21 cellular contexts compared by ENCODE assay signal in genomic region chr19:47886010-47886559, GRCh38. TPM values are rescaled to one million over a fixed set of nuclear protein-coding genes. Genes with fewer than 3 reads are reported as not detected.
"Had no signal": no experiment of that assay in that cellular context is flagged by ENCODE, and none has a peak within 500 bp of the region (broad histone marks: within the 10 kb centered on the region; RNA-seq: fewer than 3 reads in every experiment).

Gene SULT2A1, minus strand, starts transcription at chr19:47886315. Its CDS starts 58 bp downstream, at chr19:47886257.

- DNase-seq: activated CD4-positive, alpha-beta T cell treated with anti-CD3 and anti-CD28 coated beads, Interleukin-2, amount 50 U/mL, for 4 hours; activated CD4-positive, CD25-positive, alpha-beta regulatory T cell treated with anti-CD3 and anti-CD28 coated beads, Interleukin-2, amount 50 U/mL, for 72 hours; activated naive CD4-positive, alpha-beta T cell; activated naive CD8-positive, alpha-beta T cell treated with anti-CD3 and anti-CD28 coated beads, Interleukin-2, amount 50 U/mL, for 24 hours; activated T-cell treated with anti-CD3 and anti-CD28 coated beads for 4 hours; hypothalamus; mesendoderm; nephron progenitor cell; psoas muscle; stimulated activated CD4-positive, alpha-beta T cell treated with anti-CD3 and anti-CD28 coated beads, Interleukin-12 subunit alpha, Interleukin-12 subunit beta, amount 100 ng/mL, for 4 hours; stimulated activated CD4-positive, alpha-beta T cell treated with anti-CD3 and anti-CD28 coated beads, Interleukin-2, amount 100 ng/mL, for 24 hours; T-helper 1 cell had no signal

- H3K27ac ChIP-seq: ascending aorta, breast epithelium, psoas muscle, thoracic aorta had no signal

- H3K4me1 ChIP-seq: ascending aorta, breast epithelium, psoas muscle had no signal

- H3K27me3 ChIP-seq: ascending aorta had no signal

- H3K27ac Mint-ChIP-seq: activated naive CD8-positive, alpha-beta T cell treated with anti-CD3 and anti-CD28 coated beads, Interleukin-2, amount 50 U/mL, for 24 hours; nephron progenitor cell had no signal

- ATAC-seq: activated naive CD8-positive, alpha-beta T cell treated with anti-CD3 and anti-CD28 coated beads, Interleukin-2, amount 50 U/mL, for 24 hours; psoas muscle; sciatic nerve had no signal

- H3K4me3 ChIP-seq: ascending aorta, breast epithelium, psoas muscle, thoracic aorta had no signal

- H3K36me3 ChIP-seq: ascending aorta, breast epithelium, thoracic aorta had no signal

- H3K9me3 Mint-ChIP-seq: activated naive CD8-positive, alpha-beta T cell treated with anti-CD3 and anti-CD28 coated beads, Interleukin-2, amount 50 U/mL, for 24 hours had no signal

- H3K9me3 ChIP-seq: ascending aorta, breast epithelium, psoas muscle, thoracic aorta had no signal

- H3K4me1 Mint-ChIP-seq: activated naive CD8-positive, alpha-beta T cell treated with anti-CD3 and anti-CD28 coated beads, Interleukin-2, amount 50 U/mL, for 24 hours had no signal

- H3K4me3 Mint-ChIP-seq: activated naive CD8-positive, alpha-beta T cell treated with anti-CD3 and anti-CD28 coated beads, Interleukin-2, amount 50 U/mL, for 24 hours; nephron progenitor cell had no signal

RNA-seq across cellular contexts. Expression of gene SULT2A1, which starts in this region (rescaled TPM):
- total RNA-seq: breast epithelium, cerebellum, dermis microvascular lymphatic vessel endothelial cell, kidney epithelial cell, lower leg skin, omental fat pad, psoas muscle, sciatic nerve, thoracic aorta had no signal
- polyA plus RNA-seq: psoas muscle had no signal
